Comparison of ENCODE assay signal across 9 cellular contexts in the genomic region with DNA sequence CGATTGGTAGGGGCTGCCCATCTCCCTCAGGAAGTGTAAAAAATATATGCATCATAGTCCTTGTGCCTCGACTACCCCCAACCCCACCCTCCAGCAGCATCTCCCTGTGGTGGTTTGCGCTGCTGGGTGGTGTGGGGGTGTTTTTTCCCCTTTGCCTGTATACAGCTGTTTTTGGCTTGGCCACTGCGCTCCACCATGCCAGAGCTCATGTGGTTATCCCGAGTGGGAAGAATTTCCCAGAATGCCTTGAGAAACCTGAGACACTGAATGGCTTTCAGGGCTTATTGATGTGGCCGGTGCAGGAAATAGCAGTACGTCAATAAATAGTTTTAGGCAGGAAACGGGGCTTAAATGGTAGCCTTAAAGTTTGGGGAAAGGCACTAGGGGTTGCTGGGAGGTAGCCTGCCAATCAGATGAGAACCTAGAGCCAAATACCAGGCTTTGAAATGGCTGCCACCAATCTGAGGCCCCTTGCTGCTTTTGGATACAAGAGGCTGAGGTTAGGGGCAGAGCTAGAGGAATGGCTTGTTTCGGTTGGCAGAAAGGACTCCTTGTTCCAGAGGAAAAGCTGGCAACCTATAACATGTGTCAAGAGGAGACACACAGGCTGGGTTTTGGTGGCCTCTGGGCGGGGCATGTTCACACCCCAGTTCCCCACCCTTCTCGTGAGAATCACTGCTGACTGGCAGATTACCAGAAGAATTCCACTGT.
A peak's percentile ranks its signal among the peaks of the same experiment; 100 is the strongest.
DNase-seq lines count a peak whose midpoint lies in the region; ATAC-seq, FAIRE-seq and TF ChIP-seq lines count a peak whose summit lies in the region.
"Had no signal": no experiment of that assay in that cellular context is flagged by ENCODE, and none has a peak within 500 bp of the region (broad histone marks: within the 10 kb centered on the region; RNA-seq: fewer than 3 reads in every experiment).

No MANE protein-coding gene starts in this region.

- no peaks in the 10 kb centered on the region for H3K27me3 ChIP-seq in foreskin keratinocyte

- peak overlapping the region; percentile 40 for H3K27ac ChIP-seq in substantia nigra (ENCODE audit: low read depth, low read length, poor library complexity, severe bottlenecking)
- H3K27ac ChIP-seq in foreskin keratinocyte: no peak overlapping the region

- TF ChIP-seq CTCF in foreskin keratinocyte (conservative IDR thresholded peaks at IDR 0.05): no peak

- intact Hi-C loops in left cardiac atrium (cut with DNase I): no loop called here

- no peaks in the 10 kb centered on the region for H3K36me3 Mint-ChIP-seq in activated T-helper 17 cell treated with anti-CD3 and anti-CD28 coated beads, Interleukin-2, amount 50 U/mL, for 72 hours (ENCODE audit: low read depth)

- peaks cover 30% of the 10 kb centered on the region for H3K4me1 Mint-ChIP-seq in activated T-helper 17 cell treated with anti-CD3 and anti-CD28 coated beads, Interleukin-2, amount 50 U/mL, for 72 hours

- peak overlapping the region; percentile 68 for H3K4me3 Mint-ChIP-seq in activated T-helper 17 cell treated with anti-CD3 and anti-CD28 coated beads, Interleukin-2, amount 50 U/mL, for 72 hours
- H3K4me3 Mint-ChIP-seq: IgD-negative memory B cell had no signal

- H3K4me1 ChIP-seq in foreskin keratinocyte: no peaks in the 10 kb centered on the region

- DNase-seq in LoVo (ENCODE audit: low spot score) (peak; percentile 51), left cardiac atrium (peak; percentile 77), substantia nigra (lab: John Stamatoyannopoulos, UW) (no peak), urothelium cell line (ENCODE audit: low spot score) (no peak), foreskin keratinocyte (no peak), COLO668 (lab: John Stamatoyannopoulos, UW; ENCODE audit: unreplicated experiment) (no peak)

- H3K27me3 Mint-ChIP-seq in activated T-helper 17 cell treated with anti-CD3 and anti-CD28 coated beads, Interleukin-2, amount 50 U/mL, for 72 hours: no peaks in the 10 kb centered on the region
- H3K27me3 Mint-ChIP-seq: IgD-negative memory B cell had no signal

- FAIRE-seq in urothelium cell line (lab: Jason Lieb, UNC): no peak

- peak; percentile 84 for ATAC-seq in activated T-helper 17 cell treated with anti-CD3 and anti-CD28 coated beads, Interleukin-2, amount 50 U/mL, for 72 hours (replicated peaks)
- peak; percentile 69 to 76 for ATAC-seq in left cardiac atrium
- no peak for ATAC-seq in foreskin keratinocyte
- ATAC-seq in GM18870 (IDR thresholded peaks at IDR 0.05; ENCODE audit: unreplicated experiment): no peak

- peak overlapping the region; percentile 82 for H3K27ac Mint-ChIP-seq in activated T-helper 17 cell treated with anti-CD3 and anti-CD28 coated beads, Interleukin-2, amount 50 U/mL, for 72 hours
- H3K27ac Mint-ChIP-seq: IgD-negative memory B cell had no signal

- no peaks in the 10 kb centered on the region for H3K9me3 Mint-ChIP-seq in activated T-helper 17 cell treated with anti-CD3 and anti-CD28 coated beads, Interleukin-2, amount 50 U/mL, for 72 hours
- H3K9me3 Mint-ChIP-seq: IgD-negative memory B cell had no signal

Comparison
In these comparisons a context has a peak if more than half of its experiments do, and no peak if none do; other contexts are left out.
1. DNase-seq: peak in LoVo (single experiment) and left cardiac atrium (single experiment); none in substantia nigra (0 of 49), urothelium cell line (single experiment), foreskin keratinocyte (0 of 2) and COLO668 (single experiment).
2. ATAC-seq: peak in activated T-helper 17 cell treated with anti-CD3 and anti-CD28 coated beads, Interleukin-2, amount 50 U/mL, for 72 hours (single experiment) and left cardiac atrium (2 of 2); none in foreskin keratinocyte (single experiment) and GM18870 (single experiment).